Comparison of ENCODE assay signal across 21 cellular contexts in genomic region chr15:70518201-70519003, GRCh38.
"Had no signal": no experiment of that assay in that cellular context is flagged by ENCODE, and none has a peak within 500 bp of the region (broad histone marks: within the 10 kb centered on the region; RNA-seq: fewer than 3 reads in every experiment).

No MANE protein-coding gene starts in this region.

- H3K9me3 ChIP-seq: gastrocnemius medialis, heart left ventricle, left lung, suprapubic skin had no signal

- H3K36me3 ChIP-seq: gastrocnemius medialis, heart left ventricle, left lung, suprapubic skin had no signal

- H3K4me3 ChIP-seq: gastrocnemius medialis, heart left ventricle, left lung, skin epidermis, suprapubic skin had no signal

- ATAC-seq: activated CD8-positive, alpha-beta T cell treated with anti-CD3 and anti-CD28 coated beads for 36 hours; activated T-cell treated with anti-CD3 and anti-CD28 coated beads, Interleukin-2, amount 50 U/mL, for 4 hours; gastrocnemius medialis; heart left ventricle; left lung; stimulated activated naive CD8-positive, alpha-beta T cell treated with anti-CD3 and anti-CD28 coated beads, Interleukin-15, amount 100 ng/mL, for 72 hours had no signal

- H3K4me1 Mint-ChIP-seq: nephron had no signal

- H3K27ac ChIP-seq: gastrocnemius medialis, heart left ventricle, left lung, skin epidermis, suprapubic skin had no signal

- H3K27me3 Mint-ChIP-seq: activated naive CD4-positive, alpha-beta T cell treated with anti-CD3 and anti-CD28 coated beads, Interleukin-2, amount 50 U/mL, for 24 hours had no signal

- H3K27ac Mint-ChIP-seq: activated CD8-positive, alpha-beta T cell treated with anti-CD3 and anti-CD28 coated beads for 36 hours; activated naive CD4-positive, alpha-beta T cell treated with anti-CD3 and anti-CD28 coated beads, Interleukin-2, amount 50 U/mL, for 24 hours; nephron; T-helper 2 cell treated with Interferon-gamma antibody and Interleukin-4, amounts not matched to agents 5 μg/mL and 100 μg/mL, for 36 hours had no signal

- H3K4me1 ChIP-seq: gastrocnemius medialis, heart left ventricle, left lung had no signal

- H3K36me3 Mint-ChIP-seq: activated naive CD4-positive, alpha-beta T cell treated with anti-CD3 and anti-CD28 coated beads, Interleukin-2, amount 50 U/mL, for 24 hours had no signal

- H3K9me3 Mint-ChIP-seq: activated CD8-positive, alpha-beta T cell treated with anti-CD3 and anti-CD28 coated beads for 36 hours; activated naive CD4-positive, alpha-beta T cell treated with anti-CD3 and anti-CD28 coated beads, Interleukin-2, amount 50 U/mL, for 24 hours; activated T-cell treated with anti-CD3 and anti-CD28 coated beads, Interleukin-2, amount 50 U/mL, for 4 hours; stimulated activated naive CD8-positive, alpha-beta T cell treated with anti-CD3 and anti-CD28 coated beads, Interleukin-15, amount 100 ng/mL, for 72 hours; T-helper 2 cell treated with Interferon-gamma antibody and Interleukin-4, amounts not matched to agents 5 μg/mL and 100 μg/mL, for 36 hours had no signal

- DNase-seq: activated CD4-positive, alpha-beta T cell treated with anti-CD3 and anti-CD28 coated beads for 48 hours; activated CD4-positive, CD25-positive, alpha-beta regulatory T cell; activated CD8-positive, alpha-beta T cell treated with anti-CD3 and anti-CD28 coated beads for 36 hours; activated T-cell treated with anti-CD3 and anti-CD28 coated beads, Interleukin-2, amount 50 U/mL, for 4 hours; dermis blood vessel endothelial cell; effector memory CD4-positive, alpha-beta T cell; gastrocnemius medialis; heart left ventricle; midbrain; nucleus accumbens; stimulated activated CD4-positive, alpha-beta T cell treated with anti-CD3 and anti-CD28 coated beads, Interleukin-15, amount 100 ng/mL, for 24 hours; stimulated activated CD4-positive, alpha-beta T cell treated with anti-CD3 and anti-CD28 coated beads, Interleukin-2, amount 100 ng/mL, for 48 hours; stimulated activated naive CD8-positive, alpha-beta T cell treated with anti-CD3 and anti-CD28 coated beads, Interleukin-15, amount 100 ng/mL, for 72 hours; trophoblast cell had no signal

- H3K4me3 Mint-ChIP-seq: activated CD8-positive, alpha-beta T cell treated with anti-CD3 and anti-CD28 coated beads for 36 hours; activated naive CD4-positive, alpha-beta T cell treated with anti-CD3 and anti-CD28 coated beads, Interleukin-2, amount 50 U/mL, for 24 hours; activated T-cell treated with anti-CD3 and anti-CD28 coated beads, Interleukin-2, amount 50 U/mL, for 4 hours; nephron; stimulated activated naive CD8-positive, alpha-beta T cell treated with anti-CD3 and anti-CD28 coated beads, Interleukin-15, amount 100 ng/mL, for 72 hours; T-helper 2 cell treated with Interferon-gamma antibody and Interleukin-4, amounts not matched to agents 5 μg/mL and 100 μg/mL, for 36 hours had no signal

- FAIRE-seq: TTC549 had no signal

- H3K27me3 ChIP-seq: gastrocnemius medialis, left lung had no signal
